Comparison of ENCODE assay signal across 15 cellular contexts in genomic region chr20:536426-537012, GRCh38. TPM values are rescaled to one million over a fixed set of nuclear protein-coding genes. Genes with fewer than 3 reads are reported as not detected.
DNase-seq lines count a peak whose midpoint lies in the region; ATAC-seq, FAIRE-seq and TF ChIP-seq lines count a peak whose summit lies in the region.
"Had no signal": no experiment of that assay in that cellular context is flagged by ENCODE, and none has a peak within 500 bp of the region (broad histone marks: within the 10 kb centered on the region; RNA-seq: fewer than 3 reads in every experiment).

No MANE protein-coding gene starts in this region.

- H3K79me2 ChIP-seq in HepG2 (ENCODE audit: insufficient read depth, low read length) = peaks cover 98% of the 10 kb centered on the region

- no peak overlapping the region for H3K27ac ChIP-seq in HepG2 (ENCODE audit: extremely low read length, insufficient read depth, low read length)
- no peak overlapping the region for H3K27ac ChIP-seq in right lobe of liver
- H3K27ac ChIP-seq: HL-60 had no signal

- H3K27me3 ChIP-seq in HepG2 (ENCODE audit: control insufficient read depth in 1 of 2, insufficient read depth in 2 of 2, low read length in 2 of 2) (no peaks in the 10 kb centered on the region), right lobe of liver (no peaks in the 10 kb centered on the region)

- H3K27me3 Mint-ChIP-seq in activated naive CD8-positive, alpha-beta T cell treated with anti-CD3 and anti-CD28 coated beads, Interleukin-2, amount 50 U/mL, for 24 hours = no peaks in the 10 kb centered on the region
- no peaks in the 10 kb centered on the region for H3K27me3 Mint-ChIP-seq in memory B cell
- H3K27me3 Mint-ChIP-seq: activated naive CD8-positive, alpha-beta T cell treated with anti-CD3 and anti-CD28 coated beads, Interleukin-2, amount 10 ng/mL, durations not matched to agents 7 days and 5 days had no signal

- in situ Hi-C loops in HepG2 (cut with HindIII; ENCODE audit: extremely low pct_ligation_motif_present, low pct_unique_long_range_greater_than_20kb) = no loop called here

- H3K36me3 Mint-ChIP-seq in activated naive CD8-positive, alpha-beta T cell treated with anti-CD3 and anti-CD28 coated beads, Interleukin-2, amount 50 U/mL, for 24 hours (ENCODE audit: low read depth) = peaks cover 43% of the 10 kb centered on the region
- peaks cover 6% of the 10 kb centered on the region for H3K36me3 Mint-ChIP-seq in memory B cell

- peaks cover 89% of the 10 kb centered on the region for H3K4me1 Mint-ChIP-seq in activated naive CD8-positive, alpha-beta T cell treated with anti-CD3 and anti-CD28 coated beads, Interleukin-2, amount 50 U/mL, for 24 hours
- peaks cover 49% of the 10 kb centered on the region for H3K4me1 Mint-ChIP-seq in memory B cell

- H3K9ac ChIP-seq in HepG2 (ENCODE audit: insufficient read depth, low read depth, low read length) = no peak overlapping the region

- FAIRE-seq in HepG2 (lab: Jason Lieb, UNC) = no peak
- FAIRE-seq: D721Med had no signal

- TF ChIP-seq RAD21 in HepG2 (CRISPR knock-in tag; IDR thresholded peaks at IDR 0.05) = no peak

- no peak overlapping the region for H2AFZ ChIP-seq in HepG2 (ENCODE audit: low read length)

- H3K9me3 ChIP-seq in HepG2 (ENCODE audit: low read length) (no peaks in the 10 kb centered on the region), right lobe of liver (no peaks in the 10 kb centered on the region)

- no peaks in the 10 kb centered on the region for H3K9me3 Mint-ChIP-seq in activated naive CD8-positive, alpha-beta T cell treated with anti-CD3 and anti-CD28 coated beads, Interleukin-2, amount 50 U/mL, for 24 hours
- H3K9me3 Mint-ChIP-seq in memory B cell = no peaks in the 10 kb centered on the region

- peaks cover 91% of the 10 kb centered on the region for H3K4me1 ChIP-seq in HepG2 (ENCODE audit: insufficient read depth, low read length)
- peaks cover 0 to 40% (median 10%) of the 10 kb centered on the region in 4 donors for H3K4me1 ChIP-seq in right lobe of liver

- WGBS in HepG2 (ENCODE audit: low lambda C conversion rate) = 93% methylated on average over 7 of the region's 7 CpGs
- 41% methylated on average over 7 of the region's 7 CpGs for WGBS in right lobe of liver (ENCODE audit: insufficient coverage, low coverage, low lambda C conversion rate, missing lambda C conversion rate)

- no TSS peak for BruUV-seq in HepG2 (replicated peaks; lab: Mats Ljungman, UMichigan)

- TF ChIP-seq CTCF in HepG2 (CRISPR knock-in tag; IDR thresholded peaks at IDR 0.05) = no peak
- TF ChIP-seq CTCF in right lobe of liver (IDR thresholded peaks at IDR 0.05) = no peak

- ATAC-seq in HepG2 (no peak), right lobe of liver (no peak), memory B cell (ENCODE audit: low read depth) (no peak), GM18519 (IDR thresholded peaks at IDR 0.05; ENCODE audit: low FRiP score, unreplicated experiment) (no peak)
- ATAC-seq in activated naive CD8-positive, alpha-beta T cell treated with anti-CD3 and anti-CD28 coated beads, Interleukin-2, amount 50 U/mL, for 24 hours = no peak
- ATAC-seq: activated CD4-positive, CD25-positive, alpha-beta regulatory T cell treated with anti-CD3 and anti-CD28 coated beads, Interleukin-2, amount 50 U/mL, for 24 hours had no signal

- POLR2A ChIA-PET in HepG2 (lab: Yijun Ruan, JAX) = interaction anchor here (5.6 kb wide), 1 partner anchor 25 kb away, joined by 22 read pairs; no protein-coding TSS in a partner anchor

- H4K20me1 ChIP-seq in HepG2 (ENCODE audit: insufficient read depth, low read length) = peaks cover 100% of the 10 kb centered on the region

- H3K27ac Mint-ChIP-seq in activated naive CD8-positive, alpha-beta T cell treated with anti-CD3 and anti-CD28 coated beads, Interleukin-2, amount 50 U/mL, for 24 hours = no peak overlapping the region
- H3K27ac Mint-ChIP-seq in memory B cell = peak overlapping the region; percentile 39
- H3K27ac Mint-ChIP-seq: activated naive CD8-positive, alpha-beta T cell treated with anti-CD3 and anti-CD28 coated beads, Interleukin-2, amount 10 ng/mL, durations not matched to agents 7 days and 5 days had no signal

- TF ChIP-seq POLR2A in HepG2 (IDR thresholded peaks at IDR 0.05; ENCODE audit: insufficient read depth in 1 of 2, low read depth in 2 of 2, low read length in 2 of 2) = no peak
- TF ChIP-seq POLR2A in right lobe of liver (IDR thresholded peaks at IDR 0.05) = no peak

- CTCF ChIA-PET in HepG2 (lab: Yijun Ruan, JAX; ENCODE audit: low intra/inter-chr PET ratio, low total read pairs) = no interaction called here

- peak overlapping the region; percentile 18 for H3K4me3 Mint-ChIP-seq in activated naive CD8-positive, alpha-beta T cell treated with anti-CD3 and anti-CD28 coated beads, Interleukin-2, amount 50 U/mL, for 24 hours
- no peak overlapping the region for H3K4me3 Mint-ChIP-seq in memory B cell
- H3K4me3 Mint-ChIP-seq: activated naive CD8-positive, alpha-beta T cell treated with anti-CD3 and anti-CD28 coated beads, Interleukin-2, amount 10 ng/mL, durations not matched to agents 7 days and 5 days had no signal

- intact Hi-C loops in HepG2 (cut with micrococcal nuclease; ENCODE audit: unreplicated experiment) (no loop called here), right lobe of liver (cut with DNase I) (no loop called here)

- H3K36me3 ChIP-seq in HepG2 (replicated peaks in 1 of 2; ENCODE audit: control insufficient read depth in 1 of 2, insufficient read depth in 2 of 2, low read length in 2 of 2) (peaks cover 4 to 8% of the 10 kb centered on the region in 2 experiments; a peak in 4 of 5 replicates), right lobe of liver (no peaks in the 10 kb centered on the region)

- no peak for DNase-seq in HepG2 (ENCODE audit: low spot score)
- no peak for DNase-seq in right lobe of liver
- no peak for DNase-seq in activated naive CD8-positive, alpha-beta T cell treated with anti-CD3 and anti-CD28 coated beads, Interleukin-2, amount 50 U/mL, for 24 hours
- DNase-seq in memory B cell (ENCODE audit: low spot score in 2 of 2) = no peak
- DNase-seq in NCI-H1417 treated with DMSO at 0.1 percent for 48 hours (lab: John Stamatoyannopoulos, UW) = no peak
- DNase-seq in superior temporal gyrus (ENCODE audit: extremely low spot score) = no peak
- no peak for DNase-seq in KG1 (lab: John Stamatoyannopoulos, UW)
- DNase-seq: activated CD8-positive, alpha-beta memory T cell treated with anti-CD3 and anti-CD28 coated beads, Interleukin-2, amount 50 U/mL, for 48 hours; activated naive CD8-positive, alpha-beta T cell treated with anti-CD3 and anti-CD28 coated beads, Interleukin-2, amount 10 ng/mL, durations not matched to agents 7 days and 5 days; central memory CD4-positive, alpha-beta T cell; NCI-H2029 had no signal

- TF ChIP-seq EP300 in HepG2 (IDR thresholded peaks at IDR 0.05; ENCODE audit: low read depth in 2 of 2, low read length in 2 of 2) = no peak
- TF ChIP-seq EP300 in HepG2 (CRISPR knock-in tag; IDR thresholded peaks at IDR 0.05; ENCODE audit: borderline replicate concordance) = no peak

- H3K4me2 ChIP-seq in HepG2 (ENCODE audit: low read depth, low read length) = no peak overlapping the region

- H3K4me3 ChIP-seq in HepG2 (replicated peaks in 1 of 3; ENCODE audit: insufficient read depth in 1 of 3, low read depth in 2 of 3, low read length in 3 of 3) = no peak overlapping the region
- H3K4me3 ChIP-seq in right lobe of liver = no peak overlapping the region

TF ChIP-seq in HepG2, 621 proteins besides CTCF, POLR2A, EP300 and RAD21:
- TF ChIP-seq E2F2 (CRISPR knock-in tag; IDR thresholded peaks at IDR 0.05; ENCODE audit: borderline replicate concordance) = no peak
- 0 out of 2 replicates have a peak, but pooled peaks have one; percentile 49 for TF ChIP-seq ZNF652 (CRISPR knock-in tag; IDR thresholded peaks at IDR 0.05; ENCODE audit: borderline replicate concordance, low read depth)

RNA-seq across cellular contexts. Expression of gene CSNK2A1, which starts 7.1 kb away (rescaled TPM):
- total RNA-seq in HepG2 (2016; rRNA removed; fragmentation: Illumina TruSeq; extraction: Trizol) = 231 and 288 TPM in 2 replicates
- 61.5 and 68.7 TPM in 2 replicates for total RNA-seq in HepG2 (2016; cell fraction: cytosol; rRNA removed; fragmentation: Illumina TruSeq; extraction: Trizol; ENCODE audit: low read depth)
- total RNA-seq in HepG2 (2016; cell fraction: insoluble cytoplasmic fraction; rRNA removed; fragmentation: Illumina TruSeq; extraction: Trizol) = 223 and 276 TPM in 2 replicates
- 134 and 154 TPM in 2 replicates for total RNA-seq in HepG2 (2016; cell fraction: membrane; rRNA removed; fragmentation: Illumina TruSeq; extraction: Trizol)
- total RNA-seq in HepG2 (2016; cell fraction: nucleus; rRNA removed; fragmentation: Illumina TruSeq; extraction: Trizol) = 168 and 193 TPM in 2 replicates
- 131 and 153 TPM in 2 replicates for polyA plus RNA-seq in HepG2 (2011; rRNA removed)
- 111 and 139 TPM in 2 replicates for polyA plus RNA-seq in HepG2 (2011; cell fraction: cytosol; rRNA removed)
- 88.9 and 104 TPM in 2 replicates for polyA plus RNA-seq in HepG2 (2011; cell fraction: nucleus; rRNA removed)
- polyA plus RNA-seq in HepG2 (2012) = 170 and 173 TPM in 2 replicates
- 29.0 and 30.9 TPM in 2 replicates for polyA plus RNA-seq in HepG2 (2016; cell fraction: cytosol; fragmentation: Illumina TruSeq; extraction: Trizol; ENCODE audit: low read depth)
- polyA plus RNA-seq in HepG2 (2016; cell fraction: insoluble cytoplasmic fraction; fragmentation: Illumina TruSeq; extraction: Trizol; ENCODE audit: low read depth) = 222 and 255 TPM in 2 replicates
- polyA plus RNA-seq in HepG2 (2016; cell fraction: membrane; fragmentation: Illumina TruSeq; extraction: Trizol; ENCODE audit: low read depth) = 56.7 and 58.4 TPM in 2 replicates
- 145 and 159 TPM in 2 replicates for polyA plus RNA-seq in HepG2 (2016; cell fraction: nucleus; fragmentation: Illumina TruSeq; extraction: Trizol; ENCODE audit: insufficient read depth, low read depth)
- 131 and 343 TPM in 2 replicates for polyA minus RNA-seq in HepG2 (2011; rRNA and poly(A)+ RNA removed; ENCODE audit: low replicate concordance)
- 168 and 178 TPM in 2 replicates for polyA minus RNA-seq in HepG2 (2011; cell fraction: cytosol; rRNA and poly(A)+ RNA removed)
- 284 and 317 TPM in 2 replicates for polyA minus RNA-seq in HepG2 (2011; cell fraction: nucleus; rRNA and poly(A)+ RNA removed)
- 10 to 100 TPM; 30.4 to 62.6 (median 37.1) TPM for total RNA-seq in right lobe of liver
